Comparison of ENCODE assay signal across 13 cellular contexts in genomic region chr13:27637289-27637626, GRCh38.
"Had no signal": no experiment of that assay in that cellular context is flagged by ENCODE, and none has a peak within 500 bp of the region (broad histone marks: within the 10 kb centered on the region; RNA-seq: fewer than 3 reads in every experiment).

No MANE protein-coding gene starts in this region.

- DNase-seq: activated CD4-positive, alpha-beta T cell treated with anti-CD3 and anti-CD28 coated beads for 48 hours; activated CD8-positive, alpha-beta memory T cell treated with anti-CD3 and anti-CD28 coated beads for 24 hours; activated effector memory CD4-positive, alpha-beta T cell treated with Interleukin-2 at 50 U/mL for 16 hours; dorsolateral prefrontal cortex; foreskin melanocyte; heart left ventricle; left lung; mesendoderm; retina; stimulated activated CD4-positive, alpha-beta T cell treated with anti-CD3 and anti-CD28 coated beads, Interleukin-4, amount 100 ng/mL, for 4 hours; thyroid gland had no signal

- H3K27me3 ChIP-seq: ascending aorta, dorsolateral prefrontal cortex, heart left ventricle, left lung, thyroid gland had no signal

- H3K36me3 ChIP-seq: ascending aorta, thyroid gland had no signal

- ATAC-seq: heart left ventricle, left lung had no signal

- H3K4me3 ChIP-seq: ascending aorta, dorsolateral prefrontal cortex, heart left ventricle, left lung, skin epidermis, thyroid gland had no signal

- H3K9me3 ChIP-seq: ascending aorta, heart left ventricle, left lung, thyroid gland had no signal
